ENCODE assay signal across 11 cellular contexts in the genomic region with DNA sequence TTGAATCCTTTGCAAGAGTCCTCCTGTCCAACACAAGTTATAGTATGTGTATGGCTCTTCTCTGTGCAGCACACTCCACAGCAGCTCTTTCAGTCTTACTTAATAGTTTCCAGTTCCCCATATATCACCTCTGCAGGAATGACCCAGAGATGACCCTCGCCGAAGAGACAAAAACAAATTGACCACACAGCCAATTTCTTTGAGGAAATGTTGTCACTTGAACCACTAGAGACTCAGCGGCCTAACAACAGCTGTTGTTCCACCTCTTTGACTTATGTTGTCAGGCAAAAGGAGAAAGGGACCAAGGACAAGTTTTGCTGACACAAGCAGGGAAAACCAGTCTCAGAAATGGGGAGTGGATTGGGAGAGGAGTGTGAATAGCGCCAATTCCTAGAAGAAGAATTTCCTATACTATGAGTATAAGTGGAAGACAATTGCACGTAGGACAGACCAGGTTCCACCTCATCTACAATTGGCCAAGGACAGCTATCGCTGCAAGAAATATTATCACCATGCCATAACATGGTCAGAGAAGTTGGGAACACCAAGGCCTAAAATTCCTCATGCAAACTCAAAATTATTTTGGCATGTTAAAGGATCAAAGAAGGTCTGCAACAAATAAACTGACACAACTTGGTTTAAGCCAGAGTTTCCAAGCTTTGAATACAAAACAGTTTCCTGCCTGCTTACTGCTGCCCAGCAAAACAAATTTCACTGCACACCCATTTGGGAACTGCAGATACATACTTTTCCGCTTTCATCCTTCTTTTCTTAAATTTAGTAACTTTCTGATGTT. TPM values are rescaled to one million over a fixed set of nuclear protein-coding genes. Genes with fewer than 3 reads are reported as not detected.
DNase-seq lines count a peak whose midpoint lies in the region; ATAC-seq and TF ChIP-seq lines count a peak whose summit lies in the region.
"Had no signal": no experiment of that assay in that cellular context is flagged by ENCODE, and none has a peak within 500 bp of the region (broad histone marks: within the 10 kb centered on the region; RNA-seq: fewer than 3 reads in every experiment).

No MANE protein-coding gene starts in this region.

- DNase-seq in dermis blood vessel endothelial cell (peak; percentile 46), Ammon's horn (ENCODE audit: low spot score) (no peak), A172 (ENCODE audit: low spot score) (no peak), AG20443 (ENCODE audit: low spot score) (no peak), NCI-H510A treated with DMSO at 0.1 percent for 48 hours (lab: John Stamatoyannopoulos, UW) (no peak)
- DNase-seq: activated CD4-positive, alpha-beta T cell treated with anti-CD3 and anti-CD28 coated beads for 36 hours; CD8-positive, alpha-beta T cell; Karpas-422 had no signal

- no peak for TF ChIP-seq POLR2A in GM18505 (IDR thresholded peaks at IDR 0.05; ENCODE audit: borderline replicate concordance, extremely low read depth, insufficient read depth, insufficient read length)

- ATAC-seq in GM18505 (IDR thresholded peaks at IDR 0.05; ENCODE audit: unreplicated experiment) (peak; percentile 60), GM21576 (IDR thresholded peaks at IDR 0.05; ENCODE audit: unreplicated experiment) (peak; percentile 53), HG03460 (IDR thresholded peaks at IDR 0.05; ENCODE audit: unreplicated experiment) (peak; percentile 36)
- ATAC-seq: activated CD4-positive, alpha-beta T cell treated with anti-CD3 and anti-CD28 coated beads for 36 hours; CD8-positive, alpha-beta T cell had no signal

RNA-seq across cellular contexts. Expression of a gene that starts 41.7 kb away (rescaled TPM):
- total RNA-seq in dermis blood vessel endothelial cell, result 43.2 and 64.6 TPM in 2 replicates
- total RNA-seq in A172 (2014; rRNA removed; shearing (Covaris generic)), result 6.4 and 6.5 TPM in 2 replicates
